19 cellular contexts compared by ENCODE assay signal in the genomic region with DNA sequence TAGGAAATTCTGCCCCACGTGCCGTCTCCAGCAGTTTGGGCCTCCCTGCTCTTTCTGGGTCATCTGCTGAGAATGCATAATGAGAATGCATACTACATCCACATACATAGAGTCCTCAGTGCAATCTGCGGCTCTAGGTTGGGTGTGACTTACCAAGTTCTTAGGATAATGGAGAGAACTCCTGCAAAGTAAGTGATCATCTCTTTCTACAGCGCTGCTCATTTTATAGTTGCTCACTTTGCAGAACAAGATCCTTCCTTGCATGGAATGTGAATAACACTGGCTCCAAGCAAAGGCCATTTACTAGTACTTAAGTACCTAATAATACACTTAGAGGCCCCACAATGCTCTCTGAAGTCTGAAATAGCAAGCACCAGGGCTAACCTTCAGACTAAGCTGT. TPM values are rescaled to one million over a fixed set of nuclear protein-coding genes. Genes with fewer than 3 reads are reported as not detected.
DNase-seq lines count a peak whose midpoint lies in the region; ATAC-seq, FAIRE-seq and TF ChIP-seq lines count a peak whose summit lies in the region.
"Had no signal": no experiment of that assay in that cellular context is flagged by ENCODE, and none has a peak within 500 bp of the region (broad histone marks: within the 10 kb centered on the region; RNA-seq: fewer than 3 reads in every experiment).

No MANE protein-coding gene starts in this region.

- no peaks in the 10 kb centered on the region for H3K27me3 Mint-ChIP-seq in WTC11 (ENCODE audit: low read depth)
- H3K27me3 Mint-ChIP-seq: CD8-positive, alpha-beta memory T cell had no signal

- CTCF ChIA-PET in WTC11 (lab: Charles Lee): interaction anchor here (0.6 to 4.4 kb wide), 6 partner anchors 18 to 126 kb away, joined by 4 to 35 read pairs (median 6); no protein-coding TSS in a partner anchor

- no peak overlapping the region for H3K4me3 Mint-ChIP-seq in WTC11
- H3K4me3 Mint-ChIP-seq: CD8-positive, alpha-beta memory T cell had no signal

- no peaks in the 10 kb centered on the region for H3K9me3 Mint-ChIP-seq in WTC11
- H3K9me3 Mint-ChIP-seq: CD8-positive, alpha-beta memory T cell had no signal

- H3K4me2 ChIP-seq in smooth muscle cell: peak overlapping the region; percentile 13
- H3K4me2 ChIP-seq: KMS-11 had no signal

- H3F3A ChIP-seq in smooth muscle cell (ENCODE audit: low read depth): peaks cover 16% of the 10 kb centered on the region

- no peak for FAIRE-seq in HTR-8/SVneo (lab: Jason Lieb, UNC)
- FAIRE-seq: G401.6 had no signal

- no peak for ATAC-seq in WTC11
- ATAC-seq in HG02642 (IDR thresholded peaks at IDR 0.05; ENCODE audit: poor library complexity, unreplicated experiment): no peak

- no peaks in the 10 kb centered on the region for H3K79me2 ChIP-seq in smooth muscle cell (ENCODE audit: low read depth)

- peak overlapping the region; percentile 54; the same call in 1 of the 2 replicates for H3K27ac Mint-ChIP-seq in WTC11

- peaks cover 4% of the 10 kb centered on the region for H4K20me1 ChIP-seq in smooth muscle cell (ENCODE audit: low read depth)

- peak overlapping the region; percentile 8 for H3K27ac ChIP-seq in HUES48 (ENCODE audit: low read depth, low read length)
- no peak overlapping the region for H3K27ac ChIP-seq in smooth muscle cell (ENCODE audit: low read depth)
- H3K27ac ChIP-seq: HL-60, KMS-11, SJCRH30 had no signal

- H3K4me1 Mint-ChIP-seq in WTC11: peaks cover 16% of the 10 kb centered on the region
- H3K4me1 Mint-ChIP-seq: CD8-positive, alpha-beta memory T cell had no signal

- no peaks in the 10 kb centered on the region for H3K9me3 ChIP-seq in HUES48 (ENCODE audit: control insufficient read depth, insufficient read depth, low read length)
- H3K9me3 ChIP-seq in smooth muscle cell (replicated peaks; ENCODE audit: low read depth): no peaks in the 10 kb centered on the region
- H3K9me3 ChIP-seq: Peyer's patch, SJCRH30 had no signal

- no peak for TF ChIP-seq CTCF in WTC11 (IDR thresholded peaks at IDR 0.05)
- no peak for TF ChIP-seq CTCF in smooth muscle cell (IDR thresholded peaks at IDR 0.05; ENCODE audit: borderline replicate concordance, insufficient read depth, poor library complexity, severe bottlenecking)

- whole genome bisulfite sequencing in smooth muscle cell (ENCODE audit: low lambda C conversion rate): 61% methylated on average over 4 of the region's 4 CpGs

- H3K4me3 ChIP-seq in HUES48 (ENCODE audit: low read depth, low read length) (no peak overlapping the region), smooth muscle cell (no peak overlapping the region)
- H3K4me3 ChIP-seq: Peyer's patch, SJCRH30 had no signal

- H3K27me3 ChIP-seq in HUES48 (ENCODE audit: control insufficient read depth, insufficient read depth, low read length): no peaks in the 10 kb centered on the region
- peaks cover 9% of the 10 kb centered on the region for H3K27me3 ChIP-seq in smooth muscle cell (ENCODE audit: low read depth)
- H3K27me3 ChIP-seq: Peyer's patch, SJCRH30 had no signal

- POLR2A ChIA-PET in WTC11 (lab: Charles Lee): no interaction called here

- DNase-seq in WTC11 (ENCODE audit: low spot score): no peak
- DNase-seq in islet precursor cell: peak; percentile 52
- no peak for DNase-seq in smooth muscle cell (lab: John Stamatoyannopoulos, UW; ENCODE audit: unreplicated experiment)
- DNase-seq in NCI-H748 (lab: John Stamatoyannopoulos, UW; ENCODE audit: unreplicated experiment): no peak
- DNase-seq in HTR-8/SVneo (ENCODE audit: insufficient read length, low spot score): no peak
- DNase-seq: C1 segment of cervical spinal cord; CD8-positive, alpha-beta memory T cell; NCI-H1436 treated with DMSO at 0.1 percent for 48 hours; NCI-H1930; Peyer's patch; SJCRH30 had no signal

- H3K36me3 ChIP-seq in HUES48 (ENCODE audit: control insufficient read depth, insufficient read depth, low read length): peaks cover 26% of the 10 kb centered on the region
- H3K36me3 ChIP-seq in smooth muscle cell (ENCODE audit: low read depth): no peaks in the 10 kb centered on the region

- H3K36me3 Mint-ChIP-seq in WTC11: peaks cover 24% of the 10 kb centered on the region

- H3K9ac ChIP-seq in HUES48 (ENCODE audit: low read depth, low read length) (no peak overlapping the region), smooth muscle cell (ENCODE audit: low read depth) (no peak overlapping the region)
- H3K9ac ChIP-seq: KMS-11 had no signal

- peaks cover 15% of the 10 kb centered on the region; the same call in 1 of the 2 replicates for H3K4me1 ChIP-seq in HUES48 (ENCODE audit: control insufficient read depth, insufficient read depth, low read length)
- H3K4me1 ChIP-seq in smooth muscle cell (ENCODE audit: low read depth): peaks cover 15% of the 10 kb centered on the region

- no peak overlapping the region for H2AFZ ChIP-seq in smooth muscle cell (ENCODE audit: low read depth)

TF ChIP-seq in WTC11, 78 proteins besides CTCF, POLR2A, EP300 and RAD21:
- TF ChIP-seq ZNF423 (CRISPR knock-in tag; IDR thresholded peaks at IDR 0.05) (no peak), ZNF138 (CRISPR knock-in tag; conservative IDR thresholded peaks at IDR 0.05) (no peak), IRF2 (CRISPR knock-in tag; IDR thresholded peaks at IDR 0.05; ENCODE audit: borderline replicate concordance, low read depth) (no peak), ZNF121 (CRISPR knock-in tag; IDR thresholded peaks at IDR 0.05) (no peak), GABPB1 (CRISPR knock-in tag; IDR thresholded peaks at IDR 0.05) (no peak), JAZF1 (CRISPR knock-in tag; IDR thresholded peaks at IDR 0.05) (no peak), KAT7 (CRISPR knock-in tag; IDR thresholded peaks at IDR 0.05; ENCODE audit: borderline replicate concordance) (no peak), MYBL2 (CRISPR knock-in tag; IDR thresholded peaks at IDR 0.05) (no peak), NR3C1 (CRISPR knock-in tag; conservative IDR thresholded peaks at IDR 0.05; ENCODE audit: low read depth) (no peak), TCF7 (CRISPR knock-in tag; IDR thresholded peaks at IDR 0.05; ENCODE audit: low read depth) (no peak), CBFB (CRISPR knock-in tag; IDR thresholded peaks at IDR 0.05; ENCODE audit: low read depth) (no peak)
- TF ChIP-seq, protein P1, sequence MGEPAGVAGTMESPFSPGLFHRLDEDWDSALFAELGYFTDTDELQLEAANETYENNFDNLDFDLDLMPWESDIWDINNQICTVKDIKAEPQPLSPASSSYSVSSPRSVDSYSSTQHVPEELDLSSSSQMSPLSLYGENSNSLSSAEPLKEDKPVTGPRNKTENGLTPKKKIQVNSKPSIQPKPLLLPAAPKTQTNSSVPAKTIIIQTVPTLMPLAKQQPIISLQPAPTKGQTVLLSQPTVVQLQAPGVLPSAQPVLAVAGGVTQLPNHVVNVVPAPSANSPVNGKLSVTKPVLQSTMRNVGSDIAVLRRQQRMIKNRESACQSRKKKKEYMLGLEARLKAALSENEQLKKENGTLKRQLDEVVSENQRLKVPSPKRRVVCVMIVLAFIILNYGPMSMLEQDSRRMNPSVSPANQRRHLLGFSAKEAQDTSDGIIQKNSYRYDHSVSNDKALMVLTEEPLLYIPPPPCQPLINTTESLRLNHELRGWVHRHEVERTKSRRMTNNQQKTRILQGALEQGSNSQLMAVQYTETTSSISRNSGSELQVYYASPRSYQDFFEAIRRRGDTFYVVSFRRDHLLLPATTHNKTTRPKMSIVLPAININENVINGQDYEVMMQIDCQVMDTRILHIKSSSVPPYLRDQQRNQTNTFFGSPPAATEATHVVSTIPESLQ (CRISPR knock-in tag; IDR thresholded peaks at IDR 0.05): no peak
- TF ChIP-seq, protein P2, sequence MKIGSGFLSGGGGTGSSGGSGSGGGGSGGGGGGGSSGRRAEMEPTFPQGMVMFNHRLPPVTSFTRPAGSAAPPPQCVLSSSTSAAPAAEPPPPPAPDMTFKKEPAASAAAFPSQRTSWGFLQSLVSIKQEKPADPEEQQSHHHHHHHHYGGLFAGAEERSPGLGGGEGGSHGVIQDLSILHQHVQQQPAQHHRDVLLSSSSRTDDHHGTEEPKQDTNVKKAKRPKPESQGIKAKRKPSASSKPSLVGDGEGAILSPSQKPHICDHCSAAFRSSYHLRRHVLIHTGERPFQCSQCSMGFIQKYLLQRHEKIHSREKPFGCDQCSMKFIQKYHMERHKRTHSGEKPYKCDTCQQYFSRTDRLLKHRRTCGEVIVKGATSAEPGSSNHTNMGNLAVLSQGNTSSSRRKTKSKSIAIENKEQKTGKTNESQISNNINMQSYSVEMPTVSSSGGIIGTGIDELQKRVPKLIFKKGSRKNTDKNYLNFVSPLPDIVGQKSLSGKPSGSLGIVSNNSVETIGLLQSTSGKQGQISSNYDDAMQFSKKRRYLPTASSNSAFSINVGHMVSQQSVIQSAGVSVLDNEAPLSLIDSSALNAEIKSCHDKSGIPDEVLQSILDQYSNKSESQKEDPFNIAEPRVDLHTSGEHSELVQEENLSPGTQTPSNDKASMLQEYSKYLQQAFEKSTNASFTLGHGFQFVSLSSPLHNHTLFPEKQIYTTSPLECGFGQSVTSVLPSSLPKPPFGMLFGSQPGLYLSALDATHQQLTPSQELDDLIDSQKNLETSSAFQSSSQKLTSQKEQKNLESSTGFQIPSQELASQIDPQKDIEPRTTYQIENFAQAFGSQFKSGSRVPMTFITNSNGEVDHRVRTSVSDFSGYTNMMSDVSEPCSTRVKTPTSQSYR (CRISPR knock-in tag; IDR thresholded peaks at IDR 0.05): no peak
- TF ChIP-seq, protein P3, sequence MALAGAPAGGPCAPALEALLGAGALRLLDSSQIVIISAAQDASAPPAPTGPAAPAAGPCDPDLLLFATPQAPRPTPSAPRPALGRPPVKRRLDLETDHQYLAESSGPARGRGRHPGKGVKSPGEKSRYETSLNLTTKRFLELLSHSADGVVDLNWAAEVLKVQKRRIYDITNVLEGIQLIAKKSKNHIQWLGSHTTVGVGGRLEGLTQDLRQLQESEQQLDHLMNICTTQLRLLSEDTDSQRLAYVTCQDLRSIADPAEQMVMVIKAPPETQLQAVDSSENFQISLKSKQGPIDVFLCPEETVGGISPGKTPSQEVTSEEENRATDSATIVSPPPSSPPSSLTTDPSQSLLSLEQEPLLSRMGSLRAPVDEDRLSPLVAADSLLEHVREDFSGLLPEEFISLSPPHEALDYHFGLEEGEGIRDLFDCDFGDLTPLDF (CRISPR knock-in tag; IDR thresholded peaks at IDR 0.05): no peak

RNA-seq across cellular contexts. Expression of a gene that starts 12.2 kb away (rescaled TPM):
- total RNA-seq in WTC11 (2021) (0.09 to 0.21 TPM (median 0.18 TPM) in 3 replicates), smooth muscle cell (not detected in 2 replicates)
- not detected in 2 replicates for polyA plus RNA-seq in smooth muscle cell
- total RNA-seq: CD8-positive, alpha-beta memory T cell; Peyer's patch; SJCRH30 had no signal
- polyA plus RNA-seq: CD8-positive, alpha-beta memory T cell had no signal

RNA-seq across cellular contexts. Expression of a gene that starts 23.3 kb away (rescaled TPM):
- total RNA-seq in WTC11 (2021): 2.7 to 2.9 TPM (median 2.8 TPM) in 3 replicates
- total RNA-seq in smooth muscle cell: not detected in 2 replicates
- polyA plus RNA-seq in smooth muscle cell: 1.5 TPM in 1 of 2 replicates, not detected in the other
- total RNA-seq: CD8-positive, alpha-beta memory T cell; Daoy; H4; NCI-H460; Peyer's patch had no signal
- polyA plus RNA-seq: CD8-positive, alpha-beta memory T cell had no signal

RNA-seq across cellular contexts. Expression of a gene that starts 34.4 kb away (rescaled TPM):
- not detected in 3 replicates for total RNA-seq in WTC11 (2021)
- total RNA-seq in smooth muscle cell: 0.13 and 0.22 TPM in 2 replicates
- polyA plus RNA-seq in smooth muscle cell: 0.14 and 0.99 TPM in 2 replicates
- total RNA-seq: CD8-positive, alpha-beta memory T cell; Daoy; H4; NCI-H460; Peyer's patch; SJCRH30 had no signal
- polyA plus RNA-seq: CD8-positive, alpha-beta memory T cell had no signal

RNA-seq across cellular contexts. Expression of a gene that starts 40.3 kb away (rescaled TPM):
- total RNA-seq in WTC11 (2021) (76.6 to 87.7 TPM (median 77.3 TPM) in 3 replicates), smooth muscle cell (18.3 and 52.3 TPM in 2 replicates)
- 11.4 and 13.7 TPM in 2 replicates for polyA plus RNA-seq in smooth muscle cell
